In the genomic region with DNA sequence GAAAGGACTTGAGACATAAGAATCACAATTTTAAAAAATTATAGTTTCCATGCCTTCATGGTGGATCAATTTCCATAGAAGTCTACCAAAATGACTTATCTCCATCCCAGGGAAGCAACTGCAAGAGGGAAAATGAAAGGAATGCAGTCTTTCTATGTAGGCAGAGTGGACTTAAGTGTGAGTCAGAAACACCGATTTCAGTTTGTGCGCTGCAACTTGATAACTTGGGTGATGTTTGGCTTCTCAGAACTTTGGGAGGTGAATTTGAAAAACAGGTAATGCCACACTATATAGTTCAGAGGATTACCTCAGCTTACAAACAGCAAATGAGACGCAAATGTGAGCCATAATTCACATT, we compare ENCODE assay signal across 1 cellular context.
TF ChIP-seq lines count a peak whose summit lies in the region.

No MANE protein-coding gene starts in this region.

TF ChIP-seq in GM23338, 12 proteins besides CTCF, POLR2A, EP300 and RAD21 (continued from another document):
- TF ChIP-seq, protein P1, sequence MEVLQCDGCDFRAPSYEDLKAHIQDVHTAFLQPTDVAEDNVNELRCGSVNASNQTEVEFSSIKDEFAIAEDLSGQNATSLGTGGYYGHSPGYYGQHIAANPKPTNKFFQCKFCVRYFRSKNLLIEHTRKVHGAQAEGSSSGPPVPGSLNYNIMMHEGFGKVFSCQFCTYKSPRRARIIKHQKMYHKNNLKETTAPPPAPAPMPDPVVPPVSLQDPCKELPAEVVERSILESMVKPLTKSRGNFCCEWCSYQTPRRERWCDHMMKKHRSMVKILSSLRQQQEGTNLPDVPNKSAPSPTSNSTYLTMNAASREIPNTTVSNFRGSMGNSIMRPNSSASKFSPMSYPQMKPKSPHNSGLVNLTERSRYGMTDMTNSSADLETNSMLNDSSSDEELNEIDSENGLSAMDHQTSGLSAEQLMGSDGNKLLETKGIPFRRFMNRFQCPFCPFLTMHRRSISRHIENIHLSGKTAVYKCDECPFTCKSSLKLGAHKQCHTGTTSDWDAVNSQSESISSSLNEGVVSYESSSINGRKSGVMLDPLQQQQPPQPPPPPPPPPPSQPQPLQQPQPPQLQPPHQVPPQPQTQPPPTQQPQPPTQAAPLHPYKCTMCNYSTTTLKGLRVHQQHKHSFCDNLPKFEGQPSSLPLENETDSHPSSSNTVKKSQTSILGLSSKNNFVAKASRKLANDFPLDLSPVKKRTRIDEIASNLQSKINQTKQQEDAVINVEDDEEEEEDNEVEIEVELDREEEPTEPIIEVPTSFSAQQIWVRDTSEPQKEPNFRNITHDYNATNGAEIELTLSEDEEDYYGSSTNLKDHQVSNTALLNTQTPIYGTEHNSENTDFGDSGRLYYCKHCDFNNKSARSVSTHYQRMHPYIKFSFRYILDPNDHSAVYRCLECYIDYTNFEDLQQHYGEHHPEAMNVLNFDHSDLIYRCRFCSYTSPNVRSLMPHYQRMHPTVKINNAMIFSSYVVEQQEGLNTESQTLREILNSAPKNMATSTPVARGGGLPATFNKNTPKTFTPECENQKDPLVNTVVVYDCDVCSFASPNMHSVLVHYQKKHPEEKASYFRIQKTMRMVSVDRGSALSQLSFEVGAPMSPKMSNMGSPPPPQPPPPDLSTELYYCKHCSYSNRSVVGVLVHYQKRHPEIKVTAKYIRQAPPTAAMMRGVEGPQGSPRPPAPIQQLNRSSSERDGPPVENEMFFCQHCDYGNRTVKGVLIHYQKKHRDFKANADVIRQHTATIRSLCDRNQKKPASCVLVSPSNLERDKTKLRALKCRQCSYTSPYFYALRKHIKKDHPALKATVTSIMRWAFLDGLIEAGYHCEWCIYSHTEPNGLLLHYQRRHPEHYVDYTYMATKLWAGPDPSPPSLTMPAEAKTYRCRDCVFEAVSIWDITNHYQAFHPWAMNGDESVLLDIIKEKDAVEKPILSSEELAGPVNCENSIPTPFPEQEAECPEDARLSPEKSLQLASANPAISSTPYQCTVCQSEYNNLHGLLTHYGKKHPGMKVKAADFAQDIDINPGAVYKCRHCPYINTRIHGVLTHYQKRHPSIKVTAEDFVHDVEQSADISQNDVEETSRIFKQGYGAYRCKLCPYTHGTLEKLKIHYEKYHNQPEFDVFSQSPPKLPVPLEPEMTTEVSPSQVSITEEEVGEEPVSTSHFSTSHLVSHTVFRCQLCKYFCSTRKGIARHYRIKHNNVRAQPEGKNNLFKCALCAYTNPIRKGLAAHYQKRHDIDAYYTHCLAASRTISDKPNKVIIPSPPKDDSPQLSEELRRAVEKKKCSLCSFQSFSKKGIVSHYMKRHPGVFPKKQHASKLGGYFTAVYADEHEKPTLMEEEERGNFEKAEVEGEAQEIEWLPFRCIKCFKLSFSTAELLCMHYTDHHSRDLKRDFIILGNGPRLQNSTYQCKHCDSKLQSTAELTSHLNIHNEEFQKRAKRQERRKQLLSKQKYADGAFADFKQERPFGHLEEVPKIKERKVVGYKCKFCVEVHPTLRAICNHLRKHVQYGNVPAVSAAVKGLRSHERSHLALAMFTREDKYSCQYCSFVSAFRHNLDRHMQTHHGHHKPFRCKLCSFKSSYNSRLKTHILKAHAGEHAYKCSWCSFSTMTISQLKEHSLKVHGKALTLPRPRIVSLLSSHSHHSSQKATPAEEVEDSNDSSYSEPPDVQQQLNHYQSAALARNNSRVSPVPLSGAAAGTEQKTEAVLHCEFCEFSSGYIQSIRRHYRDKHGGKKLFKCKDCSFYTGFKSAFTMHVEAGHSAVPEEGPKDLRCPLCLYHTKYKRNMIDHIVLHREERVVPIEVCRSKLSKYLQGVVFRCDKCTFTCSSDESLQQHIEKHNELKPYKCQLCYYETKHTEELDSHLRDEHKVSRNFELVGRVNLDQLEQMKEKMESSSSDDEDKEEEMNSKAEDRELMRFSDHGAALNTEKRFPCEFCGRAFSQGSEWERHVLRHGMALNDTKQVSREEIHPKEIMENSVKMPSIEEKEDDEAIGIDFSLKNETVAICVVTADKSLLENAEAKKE (CRISPR knock-in tag; IDR thresholded peaks at IDR 0.05): no peak
- TF ChIP-seq, protein P2, sequence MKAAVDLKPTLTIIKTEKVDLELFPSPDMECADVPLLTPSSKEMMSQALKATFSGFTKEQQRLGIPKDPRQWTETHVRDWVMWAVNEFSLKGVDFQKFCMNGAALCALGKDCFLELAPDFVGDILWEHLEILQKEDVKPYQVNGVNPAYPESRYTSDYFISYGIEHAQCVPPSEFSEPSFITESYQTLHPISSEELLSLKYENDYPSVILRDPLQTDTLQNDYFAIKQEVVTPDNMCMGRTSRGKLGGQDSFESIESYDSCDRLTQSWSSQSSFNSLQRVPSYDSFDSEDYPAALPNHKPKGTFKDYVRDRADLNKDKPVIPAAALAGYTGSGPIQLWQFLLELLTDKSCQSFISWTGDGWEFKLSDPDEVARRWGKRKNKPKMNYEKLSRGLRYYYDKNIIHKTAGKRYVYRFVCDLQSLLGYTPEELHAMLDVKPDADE (IDR thresholded peaks at IDR 0.05): no peak
- TF ChIP-seq JUNB (IDR thresholded peaks at IDR 0.05; ENCODE audit: unreplicated experiment) (no peak), POLR2AphosphoS5 (IDR thresholded peaks at IDR 0.05; ENCODE audit: low read depth) (no peak), EZH2phosphoT487 (IDR thresholded peaks at IDR 0.05; ENCODE audit: unreplicated experiment) (no peak), ZNF114 (CRISPR knock-in tag; IDR thresholded peaks at IDR 0.05) (no peak), NANOG (IDR thresholded peaks at IDR 0.05; ENCODE audit: borderline replicate concordance) (no peak), CREB1 (CRISPR knock-in tag; IDR thresholded peaks at IDR 0.05; ENCODE audit: low read depth) (no peak), ZNF331 (CRISPR knock-in tag; IDR thresholded peaks at IDR 0.05; ENCODE audit: low read depth) (no peak)
